In genomic region chr1:70353038-70353437, GRCh38 we compare ENCODE assay signal across 9 cellular contexts. TPM values are rescaled to one million over a fixed set of nuclear protein-coding genes. Genes with fewer than 3 reads are reported as not detected.
DNase-seq lines count a peak whose midpoint lies in the region; ATAC-seq, FAIRE-seq and TF ChIP-seq lines count a peak whose summit lies in the region.
"Had no signal": no experiment of that assay in that cellular context is flagged by ENCODE, and none has a peak within 500 bp of the region (broad histone marks: within the 10 kb centered on the region; RNA-seq: fewer than 3 reads in every experiment).

No MANE protein-coding gene starts in this region.

- H3K27me3 ChIP-seq in BLaER1 = no peaks in the 10 kb centered on the region
- no peaks in the 10 kb centered on the region for H3K27me3 ChIP-seq in Loucy (ENCODE audit: insufficient read depth, low read length, poor library complexity, severe bottlenecking)
- no peaks in the 10 kb centered on the region for H3K27me3 ChIP-seq in ectodermal cell (ENCODE audit: control insufficient read depth, insufficient read depth, low read length, poor library complexity, severe bottlenecking)

- no peak overlapping the region for H2AFZ ChIP-seq in Loucy (ENCODE audit: low read length)

- TF ChIP-seq CTCF in Loucy (conservative IDR thresholded peaks at IDR 0.05; ENCODE audit: low read length) (no peak), nephron progenitor cell (IDR thresholded peaks at IDR 0.05) (no peak)

- H3K4me2 ChIP-seq in BLaER1 = peak overlapping the region; percentile 86
- peak overlapping the region; percentile 71 for H3K4me2 ChIP-seq in Loucy (ENCODE audit: low read depth, low read length, poor library complexity, severe bottlenecking)

- H3K36me3 Mint-ChIP-seq in nephron progenitor cell (ENCODE audit: low read depth) = peaks cover 27% of the 10 kb centered on the region

- no peak for TF ChIP-seq POLR2A in GM12891 (IDR thresholded peaks at IDR 0.05; ENCODE audit: low read depth, low read length)

- peaks cover 89% of the 10 kb centered on the region for H3K79me2 ChIP-seq in Loucy (ENCODE audit: insufficient read depth, low read length)

- H3K4me1 Mint-ChIP-seq in nephron progenitor cell = peaks cover 36% of the 10 kb centered on the region

- no peaks in the 10 kb centered on the region for H3K9me3 Mint-ChIP-seq in nephron progenitor cell

- H3K4me3 ChIP-seq in BLaER1 (peak overlapping the region; percentile 82), Loucy (ENCODE audit: low read length, poor library complexity, severe bottlenecking) (peak overlapping the region; percentile 82), ectodermal cell (ENCODE audit: insufficient read depth, low read depth, low read length) (peak overlapping the region; percentile 92)

- H3K36me3 ChIP-seq in BLaER1 (peaks cover 5% of the 10 kb centered on the region), Loucy (ENCODE audit: insufficient read depth, low read length) (no peaks in the 10 kb centered on the region), ectodermal cell (ENCODE audit: control insufficient read depth, insufficient read depth, low read length) (no peaks in the 10 kb centered on the region)

- peaks cover 32% of the 10 kb centered on the region for H3K4me1 ChIP-seq in BLaER1
- peaks cover 47% of the 10 kb centered on the region for H3K4me1 ChIP-seq in Loucy (ENCODE audit: insufficient read depth, low read length, poor library complexity, severe bottlenecking)
- H3K4me1 ChIP-seq in ectodermal cell (ENCODE audit: control insufficient read depth, insufficient read depth, low read length) = no peaks in the 10 kb centered on the region

- peak overlapping the region; percentile 94 for H3K27ac Mint-ChIP-seq in nephron progenitor cell

- DNase-seq in nephron progenitor cell = no peak
- no peak for DNase-seq in OCI-M2 (lab: John Stamatoyannopoulos, UW; ENCODE audit: unreplicated experiment)
- DNase-seq in GM12891 (ENCODE audit: insufficient read length, low spot score) = no peak
- DNase-seq: NCI-H1092 had no signal

- peak overlapping the region; percentile 97 for H3K4me3 Mint-ChIP-seq in nephron progenitor cell

- H3K9me3 ChIP-seq in BLaER1 (no peaks in the 10 kb centered on the region), Loucy (ENCODE audit: insufficient read depth, low read depth, low read length) (no peaks in the 10 kb centered on the region), ectodermal cell (ENCODE audit: control insufficient read depth, low read length) (no peaks in the 10 kb centered on the region)

- H3F3A ChIP-seq in Loucy (ENCODE audit: low read depth) = no peaks in the 10 kb centered on the region

- WGBS in ectodermal cell, 2 experiments = 21 to 36% methylated on average over 2 to 3 of the region's 4 CpGs

- H3K9me2 ChIP-seq in Loucy (replicated peaks; ENCODE audit: low read depth, low read length) = no peaks in the 10 kb centered on the region

- peak overlapping the region; percentile 96 for H3K9ac ChIP-seq in BLaER1
- peak overlapping the region; percentile 86 for H3K9ac ChIP-seq in Loucy (ENCODE audit: low read depth, low read length, poor library complexity, severe bottlenecking)

- peaks cover 4% of the 10 kb centered on the region for H3K27me3 Mint-ChIP-seq in nephron progenitor cell (ENCODE audit: low read depth, poor library complexity)

- H3K27ac ChIP-seq in BLaER1 (peak overlapping the region; percentile 96; the same call in 1 of the 2 replicates), ectodermal cell (ENCODE audit: insufficient read depth, low read depth, low read length, poor library complexity, severe bottlenecking) (no peak overlapping the region)

- H4K20me1 ChIP-seq in BLaER1 (peaks cover 46% of the 10 kb centered on the region), Loucy (ENCODE audit: insufficient read depth, low read length, poor library complexity, severe bottlenecking) (peaks cover 43% of the 10 kb centered on the region)

- ATAC-seq in HG03025 (IDR thresholded peaks at IDR 0.05; ENCODE audit: low FRiP score, unreplicated experiment) (no peak), HG02970 (IDR thresholded peaks at IDR 0.05; ENCODE audit: low FRiP score, unreplicated experiment) (no peak)

- FAIRE-seq in GM12891 (lab: Jason Lieb, UNC) = no peak

TF ChIP-seq in GM12891, 5 proteins besides CTCF, POLR2A, EP300 and RAD21:
- TF ChIP-seq POLR2AphosphoS5 (IDR thresholded peaks at IDR 0.05; ENCODE audit: low read depth, low read length) (no peak), POU2F2 (IDR thresholded peaks at IDR 0.05; ENCODE audit: low read depth, low read length) (no peak), TAF1 (IDR thresholded peaks at IDR 0.05; ENCODE audit: low read depth, low read length) (no peak), SPI1 (IDR thresholded peaks at IDR 0.05; ENCODE audit: low read depth, low read length) (no peak), PAX5 (IDR thresholded peaks at IDR 0.05; ENCODE audit: insufficient read depth, low read length, severe bottlenecking) (no peak)

RNA-seq across cellular contexts. Expression of gene ANKRD13C, which starts 1.5 kb away (rescaled TPM):
- 23.1 TPM for polyA plus RNA-seq in ectodermal cell (2013, experiment 1 of 4)
- 23.2 TPM for polyA plus RNA-seq in ectodermal cell (2013, experiment 2 of 4)
- 19.1 TPM for polyA plus RNA-seq in ectodermal cell (2013, experiment 3 of 4)
- polyA plus RNA-seq in ectodermal cell (2013, experiment 4 of 4) = 21.7 TPM
- 7.1 TPM for polyA plus RNA-seq in GM12891 (2012; ENCODE audit: low read depth, missing spikeins)

RNA-seq across cellular contexts. Expression of gene CTH, which starts 58.0 kb away (rescaled TPM):
- polyA plus RNA-seq in ectodermal cell (2013, experiment 1 of 4) = 11.8 TPM
- 12.9 TPM for polyA plus RNA-seq in ectodermal cell (2013, experiment 2 of 4)
- polyA plus RNA-seq in ectodermal cell (2013, experiment 3 of 4) = 11.1 TPM
- polyA plus RNA-seq in ectodermal cell (2013, experiment 4 of 4) = 11.9 TPM
- polyA plus RNA-seq in GM12891 (2012; ENCODE audit: low read depth, missing spikeins) = 7.8 TPM
